1 cellular context compared by ENCODE assay signal in genomic region chr2:164934790-164935466, GRCh38.
A peak's percentile ranks its signal among the peaks of the same experiment; 100 is the strongest.
TF ChIP-seq lines count a peak whose summit lies in the region.

No MANE protein-coding gene starts in this region.

TF ChIP-seq in HepG2, 621 proteins besides CTCF, POLR2A, EP300 and RAD21 (continued from another document and continues in another):
- TF ChIP-seq ERF (CRISPR knock-in tag; IDR thresholded peaks at IDR 0.05) (peak; percentile 10; the same call in 1 of the 2 replicates), RFX3 (CRISPR knock-in tag; IDR thresholded peaks at IDR 0.05) (no peak), FOXJ3 (CRISPR knock-in tag; IDR thresholded peaks at IDR 0.05; ENCODE audit: borderline replicate concordance) (peak; percentile 94), ZEB1 (IDR thresholded peaks at IDR 0.05; ENCODE audit: insufficient replicate concordance, low read depth) (peak; percentile 81), ZNF446 (CRISPR knock-in tag; IDR thresholded peaks at IDR 0.05) (no peak), DPF2 (CRISPR knock-in tag; IDR thresholded peaks at IDR 0.05; ENCODE audit: borderline replicate concordance, low read depth) (peak; percentile 75; the same call in 1 of the 2 replicates), YEATS2 (CRISPR knock-in tag; IDR thresholded peaks at IDR 0.05; ENCODE audit: borderline replicate concordance) (0 out of 2 replicates have a peak, but pooled peaks have one; percentile 35), MAFK (conservative IDR thresholded peaks at IDR 0.05 in 1 of 2, IDR thresholded peaks at IDR 0.05 in 1 of 2; ENCODE audit: low read length in 2 of 2) (no peak), SIN3B (IDR thresholded peaks at IDR 0.05; ENCODE audit: low read length) (no peak), RNF219 (CRISPR knock-in tag; IDR thresholded peaks at IDR 0.05) (0 out of 2 replicates have a peak, but pooled peaks have one; percentile 69), RXRA (CRISPR knock-in tag; IDR thresholded peaks at IDR 0.05) (no peak), SMAD3 (CRISPR knock-in tag; IDR thresholded peaks at IDR 0.05) (0 out of 2 replicates have a peak, but pooled peaks have one; percentile 50), ARHGAP35 (CRISPR knock-in tag; IDR thresholded peaks at IDR 0.05; ENCODE audit: borderline replicate concordance) (no peak), ZMYM4 (CRISPR knock-in tag; IDR thresholded peaks at IDR 0.05) (peak; percentile 83), GTF3A (CRISPR knock-in tag; conservative IDR thresholded peaks at IDR 0.05) (no peak), PPARG (CRISPR knock-in tag; conservative IDR thresholded peaks at IDR 0.05) (peak; percentile 85), ZNF414 (CRISPR knock-in tag; IDR thresholded peaks at IDR 0.05) (no peak), HNRNPLL (IDR thresholded peaks at IDR 0.05; ENCODE audit: low read depth, low read length, poor library complexity, severe bottlenecking) (no peak), MAZ (IDR thresholded peaks at IDR 0.05; ENCODE audit: borderline replicate concordance, low read depth, low read length) (no peak), MAZ (CRISPR knock-in tag; IDR thresholded peaks at IDR 0.05; ENCODE audit: low read depth) (no peak), CCAR2 (optimal IDR thresholded peaks at IDR 0.05; ENCODE audit: low read depth, low read length) (no peak), ZNF460 (CRISPR knock-in tag; IDR thresholded peaks at IDR 0.05; ENCODE audit: borderline replicate concordance) (no peak), IRX3 (CRISPR knock-in tag; IDR thresholded peaks at IDR 0.05; ENCODE audit: borderline replicate concordance, low read depth) (0 out of 2 replicates have a peak, but pooled peaks have one; percentile 31), ZMAT3 (CRISPR knock-in tag; conservative IDR thresholded peaks at IDR 0.05) (no peak), BCL6 (CRISPR knock-in tag; IDR thresholded peaks at IDR 0.05) (peak; percentile 90), MEIS1 (CRISPR knock-in tag; IDR thresholded peaks at IDR 0.05; ENCODE audit: borderline replicate concordance) (no peak), ZFX (CRISPR knock-in tag; IDR thresholded peaks at IDR 0.05; ENCODE audit: low read depth) (peak; percentile 33), NFE2L1 (CRISPR knock-in tag; IDR thresholded peaks at IDR 0.05; ENCODE audit: borderline replicate concordance) (no peak), ZSCAN30 (CRISPR knock-in tag; IDR thresholded peaks at IDR 0.05) (no peak), MBNL3 (CRISPR knock-in tag; conservative IDR thresholded peaks at IDR 0.05) (no peak), ZNF326 (CRISPR knock-in tag; IDR thresholded peaks at IDR 0.05; ENCODE audit: borderline replicate concordance) (no peak), HNF4G (IDR thresholded peaks at IDR 0.05; ENCODE audit: borderline replicate concordance, low read depth, low read length) (peak; percentile 55; the same call in 1 of the 2 replicates), HNF4G (CRISPR knock-in tag; IDR thresholded peaks at IDR 0.05; ENCODE audit: borderline replicate concordance, low read depth) (no peak)
- TF ChIP-seq, protein P1, sequence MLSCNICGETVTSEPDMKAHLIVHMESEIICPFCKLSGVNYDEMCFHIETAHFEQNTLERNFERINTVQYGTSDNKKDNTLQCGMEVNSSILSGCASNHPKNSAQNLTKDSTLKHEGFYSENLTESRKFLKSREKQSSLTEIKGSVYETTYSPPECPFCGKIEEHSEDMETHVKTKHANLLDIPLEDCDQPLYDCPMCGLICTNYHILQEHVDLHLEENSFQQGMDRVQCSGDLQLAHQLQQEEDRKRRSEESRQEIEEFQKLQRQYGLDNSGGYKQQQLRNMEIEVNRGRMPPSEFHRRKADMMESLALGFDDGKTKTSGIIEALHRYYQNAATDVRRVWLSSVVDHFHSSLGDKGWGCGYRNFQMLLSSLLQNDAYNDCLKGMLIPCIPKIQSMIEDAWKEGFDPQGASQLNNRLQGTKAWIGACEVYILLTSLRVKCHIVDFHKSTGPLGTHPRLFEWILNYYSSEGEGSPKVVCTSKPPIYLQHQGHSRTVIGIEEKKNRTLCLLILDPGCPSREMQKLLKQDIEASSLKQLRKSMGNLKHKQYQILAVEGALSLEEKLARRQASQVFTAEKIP (CRISPR knock-in tag; IDR thresholded peaks at IDR 0.05; ENCODE audit: borderline replicate concordance), result no peak
- TF ChIP-seq, protein P2, sequence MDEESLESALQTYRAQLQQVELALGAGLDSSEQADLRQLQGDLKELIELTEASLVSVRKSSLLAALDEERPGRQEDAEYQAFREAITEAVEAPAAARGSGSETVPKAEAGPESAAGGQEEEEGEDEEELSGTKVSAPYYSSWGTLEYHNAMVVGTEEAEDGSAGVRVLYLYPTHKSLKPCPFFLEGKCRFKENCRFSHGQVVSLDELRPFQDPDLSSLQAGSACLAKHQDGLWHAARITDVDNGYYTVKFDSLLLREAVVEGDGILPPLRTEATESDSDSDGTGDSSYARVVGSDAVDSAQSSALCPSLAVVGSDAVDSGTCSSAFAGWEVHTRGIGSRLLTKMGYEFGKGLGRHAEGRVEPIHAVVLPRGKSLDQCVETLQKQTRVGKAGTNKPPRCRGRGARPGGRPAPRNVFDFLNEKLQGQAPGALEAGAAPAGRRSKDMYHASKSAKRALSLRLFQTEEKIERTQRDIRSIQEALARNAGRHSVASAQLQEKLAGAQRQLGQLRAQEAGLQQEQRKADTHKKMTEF (CRISPR knock-in tag; IDR thresholded peaks at IDR 0.05), result peak; percentile 79
- TF ChIP-seq, protein P3, sequence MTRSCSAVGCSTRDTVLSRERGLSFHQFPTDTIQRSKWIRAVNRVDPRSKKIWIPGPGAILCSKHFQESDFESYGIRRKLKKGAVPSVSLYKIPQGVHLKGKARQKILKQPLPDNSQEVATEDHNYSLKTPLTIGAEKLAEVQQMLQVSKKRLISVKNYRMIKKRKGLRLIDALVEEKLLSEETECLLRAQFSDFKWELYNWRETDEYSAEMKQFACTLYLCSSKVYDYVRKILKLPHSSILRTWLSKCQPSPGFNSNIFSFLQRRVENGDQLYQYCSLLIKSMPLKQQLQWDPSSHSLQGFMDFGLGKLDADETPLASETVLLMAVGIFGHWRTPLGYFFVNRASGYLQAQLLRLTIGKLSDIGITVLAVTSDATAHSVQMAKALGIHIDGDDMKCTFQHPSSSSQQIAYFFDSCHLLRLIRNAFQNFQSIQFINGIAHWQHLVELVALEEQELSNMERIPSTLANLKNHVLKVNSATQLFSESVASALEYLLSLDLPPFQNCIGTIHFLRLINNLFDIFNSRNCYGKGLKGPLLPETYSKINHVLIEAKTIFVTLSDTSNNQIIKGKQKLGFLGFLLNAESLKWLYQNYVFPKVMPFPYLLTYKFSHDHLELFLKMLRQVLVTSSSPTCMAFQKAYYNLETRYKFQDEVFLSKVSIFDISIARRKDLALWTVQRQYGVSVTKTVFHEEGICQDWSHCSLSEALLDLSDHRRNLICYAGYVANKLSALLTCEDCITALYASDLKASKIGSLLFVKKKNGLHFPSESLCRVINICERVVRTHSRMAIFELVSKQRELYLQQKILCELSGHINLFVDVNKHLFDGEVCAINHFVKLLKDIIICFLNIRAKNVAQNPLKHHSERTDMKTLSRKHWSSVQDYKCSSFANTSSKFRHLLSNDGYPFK (CRISPR knock-in tag; IDR thresholded peaks at IDR 0.05; ENCODE audit: borderline replicate concordance), result no peak
- TF ChIP-seq, protein P4, sequence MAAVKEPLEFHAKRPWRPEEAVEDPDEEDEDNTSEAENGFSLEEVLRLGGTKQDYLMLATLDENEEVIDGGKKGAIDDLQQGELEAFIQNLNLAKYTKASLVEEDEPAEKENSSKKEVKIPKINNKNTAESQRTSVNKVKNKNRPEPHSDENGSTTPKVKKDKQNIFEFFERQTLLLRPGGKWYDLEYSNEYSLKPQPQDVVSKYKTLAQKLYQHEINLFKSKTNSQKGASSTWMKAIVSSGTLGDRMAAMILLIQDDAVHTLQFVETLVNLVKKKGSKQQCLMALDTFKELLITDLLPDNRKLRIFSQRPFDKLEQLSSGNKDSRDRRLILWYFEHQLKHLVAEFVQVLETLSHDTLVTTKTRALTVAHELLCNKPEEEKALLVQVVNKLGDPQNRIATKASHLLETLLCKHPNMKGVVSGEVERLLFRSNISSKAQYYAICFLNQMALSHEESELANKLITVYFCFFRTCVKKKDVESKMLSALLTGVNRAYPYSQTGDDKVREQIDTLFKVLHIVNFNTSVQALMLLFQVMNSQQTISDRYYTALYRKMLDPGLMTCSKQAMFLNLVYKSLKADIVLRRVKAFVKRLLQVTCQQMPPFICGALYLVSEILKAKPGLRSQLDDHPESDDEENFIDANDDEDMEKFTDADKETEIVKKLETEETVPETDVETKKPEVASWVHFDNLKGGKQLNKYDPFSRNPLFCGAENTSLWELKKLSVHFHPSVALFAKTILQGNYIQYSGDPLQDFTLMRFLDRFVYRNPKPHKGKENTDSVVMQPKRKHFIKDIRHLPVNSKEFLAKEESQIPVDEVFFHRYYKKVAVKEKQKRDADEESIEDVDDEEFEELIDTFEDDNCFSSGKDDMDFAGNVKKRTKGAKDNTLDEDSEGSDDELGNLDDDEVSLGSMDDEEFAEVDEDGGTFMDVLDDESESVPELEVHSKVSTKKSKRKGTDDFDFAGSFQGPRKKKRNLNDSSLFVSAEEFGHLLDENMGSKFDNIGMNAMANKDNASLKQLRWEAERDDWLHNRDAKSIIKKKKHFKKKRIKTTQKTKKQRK (IDR thresholded peaks at IDR 0.05; ENCODE audit: low read length), result no peak
- TF ChIP-seq, protein P5, sequence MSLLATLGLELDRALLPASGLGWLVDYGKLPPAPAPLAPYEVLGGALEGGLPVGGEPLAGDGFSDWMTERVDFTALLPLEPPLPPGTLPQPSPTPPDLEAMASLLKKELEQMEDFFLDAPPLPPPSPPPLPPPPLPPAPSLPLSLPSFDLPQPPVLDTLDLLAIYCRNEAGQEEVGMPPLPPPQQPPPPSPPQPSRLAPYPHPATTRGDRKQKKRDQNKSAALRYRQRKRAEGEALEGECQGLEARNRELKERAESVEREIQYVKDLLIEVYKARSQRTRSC (CRISPR knock-in tag; IDR thresholded peaks at IDR 0.05; ENCODE audit: low read depth), result no peak
- TF ChIP-seq, protein P6, sequence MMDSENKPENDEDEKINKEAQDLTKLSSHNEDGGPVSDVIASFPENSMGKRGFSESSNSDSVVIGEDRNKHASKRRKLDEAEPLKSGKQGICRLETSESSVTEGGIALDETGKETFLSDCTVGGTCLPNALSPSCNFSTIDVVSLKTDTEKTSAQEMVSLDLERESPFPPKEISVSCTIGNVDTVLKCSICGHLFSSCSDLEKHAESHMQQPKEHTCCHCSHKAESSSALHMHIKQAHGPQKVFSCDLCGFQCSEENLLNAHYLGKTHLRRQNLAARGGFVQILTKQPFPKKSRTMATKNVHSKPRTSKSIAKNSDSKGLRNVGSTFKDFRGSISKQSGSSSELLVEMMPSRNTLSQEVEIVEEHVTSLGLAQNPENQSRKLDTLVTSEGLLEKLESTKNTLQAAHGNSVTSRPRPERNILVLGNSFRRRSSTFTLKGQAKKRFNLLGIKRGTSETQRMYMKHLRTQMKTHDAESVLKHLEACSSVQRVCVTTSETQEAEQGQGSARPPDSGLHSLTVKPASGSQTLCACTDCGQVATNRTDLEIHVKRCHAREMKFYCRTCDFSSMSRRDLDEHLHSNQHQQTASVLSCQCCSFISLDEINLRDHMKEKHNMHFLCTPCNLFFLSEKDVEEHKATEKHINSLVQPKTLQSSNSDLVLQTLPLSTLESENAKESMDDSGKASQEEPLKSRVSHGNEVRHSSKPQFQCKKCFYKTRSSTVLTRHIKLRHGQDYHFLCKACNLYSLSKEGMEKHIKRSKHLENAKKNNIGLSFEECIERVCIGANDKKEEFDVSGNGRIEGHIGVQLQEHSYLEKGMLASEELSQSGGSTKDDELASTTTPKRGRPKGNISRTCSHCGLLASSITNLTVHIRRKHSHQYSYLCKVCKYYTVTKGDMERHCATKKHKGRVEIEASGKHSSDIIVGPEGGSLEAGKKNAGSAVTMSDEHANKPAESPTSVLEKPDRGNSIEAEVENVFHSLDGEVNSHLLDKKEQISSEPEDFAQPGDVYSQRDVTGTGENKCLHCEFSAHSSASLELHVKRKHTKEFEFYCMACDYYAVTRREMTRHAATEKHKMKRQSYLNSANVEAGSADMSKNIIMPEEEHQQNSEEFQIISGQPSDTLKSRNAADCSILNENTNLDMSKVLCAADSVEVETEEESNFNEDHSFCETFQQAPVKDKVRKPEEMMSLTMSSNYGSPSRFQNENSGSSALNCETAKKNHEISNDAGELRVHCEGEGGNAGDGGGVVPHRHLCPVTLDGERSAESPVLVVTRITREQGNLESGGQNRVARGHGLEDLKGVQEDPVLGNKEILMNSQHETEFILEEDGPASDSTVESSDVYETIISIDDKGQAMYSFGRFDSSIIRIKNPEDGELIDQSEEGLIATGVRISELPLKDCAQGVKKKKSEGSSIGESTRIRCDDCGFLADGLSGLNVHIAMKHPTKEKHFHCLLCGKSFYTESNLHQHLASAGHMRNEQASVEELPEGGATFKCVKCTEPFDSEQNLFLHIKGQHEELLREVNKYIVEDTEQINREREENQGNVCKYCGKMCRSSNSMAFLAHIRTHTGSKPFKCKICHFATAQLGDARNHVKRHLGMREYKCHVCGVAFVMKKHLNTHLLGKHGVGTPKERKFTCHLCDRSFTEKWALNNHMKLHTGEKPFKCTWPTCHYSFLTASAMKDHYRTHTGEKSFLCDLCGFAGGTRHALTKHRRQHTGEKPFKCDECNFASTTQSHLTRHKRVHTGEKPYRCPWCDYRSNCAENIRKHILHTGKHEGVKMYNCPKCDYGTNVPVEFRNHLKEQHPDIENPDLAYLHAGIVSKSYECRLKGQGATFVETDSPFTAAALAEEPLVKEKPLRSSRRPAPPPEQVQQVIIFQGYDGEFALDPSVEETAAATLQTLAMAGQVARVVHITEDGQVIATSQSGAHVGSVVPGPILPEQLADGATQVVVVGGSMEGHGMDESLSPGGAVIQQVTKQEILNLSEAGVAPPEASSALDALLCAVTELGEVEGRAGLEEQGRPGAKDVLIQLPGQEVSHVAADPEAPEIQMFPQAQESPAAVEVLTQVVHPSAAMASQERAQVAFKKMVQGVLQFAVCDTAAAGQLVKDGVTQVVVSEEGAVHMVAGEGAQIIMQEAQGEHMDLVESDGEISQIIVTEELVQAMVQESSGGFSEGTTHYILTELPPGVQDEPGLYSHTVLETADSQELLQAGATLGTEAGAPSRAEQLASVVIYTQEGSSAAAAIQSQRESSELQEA (CRISPR knock-in tag; IDR thresholded peaks at IDR 0.05; ENCODE audit: not compliant biosample characterization), result no peak
